16 cellular contexts compared by ENCODE assay signal in the genomic region with DNA sequence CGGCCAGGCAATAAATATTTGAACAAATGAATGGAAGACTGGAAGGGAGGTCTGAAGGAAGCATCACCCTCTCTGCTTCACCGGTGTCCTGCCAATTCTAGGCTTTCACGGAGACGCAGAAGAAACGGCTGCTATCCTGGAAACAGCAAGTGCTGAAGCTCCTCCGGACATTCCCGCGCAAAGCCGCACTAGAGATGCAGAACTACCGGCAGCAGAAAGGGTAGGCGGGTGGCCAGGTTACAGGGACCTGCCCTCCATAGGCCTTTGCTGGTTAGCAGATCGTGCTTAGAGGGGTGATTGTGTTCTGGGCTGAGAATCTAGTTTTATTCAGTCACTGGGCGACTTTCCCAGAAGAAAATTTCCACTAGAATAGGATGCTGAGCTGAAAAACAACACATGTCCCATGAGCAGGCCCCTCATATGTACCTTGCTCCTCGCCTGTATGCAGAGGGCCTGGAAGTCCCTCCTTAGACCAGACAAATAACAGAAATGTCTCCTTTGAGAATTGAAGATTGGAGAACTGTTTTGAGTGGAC. TPM values are rescaled to one million over a fixed set of nuclear protein-coding genes. Genes with fewer than 3 reads are reported as not detected.
DNase-seq lines count a peak whose midpoint lies in the region; ATAC-seq and TF ChIP-seq lines count a peak whose summit lies in the region.
"Had no signal": no experiment of that assay in that cellular context is flagged by ENCODE, and none has a peak within 500 bp of the region (broad histone marks: within the 10 kb centered on the region; RNA-seq: fewer than 3 reads in every experiment).

No MANE protein-coding gene starts in this region.

- H4K91ac ChIP-seq in neuronal stem cell (ENCODE audit: low read depth, low read length, poor library complexity) = no peak overlapping the region

- TF ChIP-seq CTCF in endothelial cell (IDR thresholded peaks at IDR 0.05; ENCODE audit: unreplicated experiment) = no peak

- H3K27ac Mint-ChIP-seq in activated T-helper 1 cell treated with anti-CD3 and anti-CD28 coated beads, Interleukin-12 subunit alpha, Interleukin-12 subunit beta, Interleukin-2, Interleukin-4 antibody, amounts not matched to agents 30 ng/mL and 10 ng/mL and 1 ng/mL, durations not matched to agents 14 hours and 24 hours and 36 hours = peak overlapping the region; percentile 36
- H3K27ac Mint-ChIP-seq in endothelial cell (ENCODE audit: unreplicated experiment) = no peak overlapping the region

- H3K23ac ChIP-seq in neuronal stem cell (ENCODE audit: low read depth, low read length, poor library complexity) = no peak overlapping the region

- H3K9ac ChIP-seq in neuronal stem cell (ENCODE audit: low read depth, low read length, poor library complexity) = no peak overlapping the region
- H3K9ac ChIP-seq: KMS-11 had no signal

- peak; percentile 33 for ATAC-seq in aorta (ENCODE audit: low FRiP score)
- ATAC-seq in GM18909 (IDR thresholded peaks at IDR 0.05; ENCODE audit: poor library complexity, unreplicated experiment) = no peak
- ATAC-seq: Right ventricle myocardium inferior had no signal

- H3K9me3 ChIP-seq in neuronal stem cell (replicated peaks in 1 of 2; ENCODE audit: control insufficient read depth in 2 of 2, insufficient read depth in 1 of 2, low read depth in 1 of 2, low read length in 2 of 2) = no peaks in the 10 kb centered on the region
- H3K9me3 ChIP-seq in aorta (ENCODE audit: control insufficient read depth, low read length) = no peaks in the 10 kb centered on the region

- no CpG with 5 or more reads among the region's 14 CpGs for WGBS in neuronal stem cell (ENCODE audit: extremely low coverage in 2 of 2, insufficient read length in 2 of 2, insufficient replicate concordance in 1 of 2), 2 donors
- WGBS in aorta, 2 donors = 91 to 93% methylated on average over 14 of the region's 14 CpGs

- H2AK5ac ChIP-seq in neuronal stem cell (ENCODE audit: low read depth, low read length) = no peak overlapping the region

- peaks cover 32% of the 10 kb centered on the region for H3K36me3 Mint-ChIP-seq in activated T-helper 1 cell treated with anti-CD3 and anti-CD28 coated beads, Interleukin-12 subunit alpha, Interleukin-12 subunit beta, Interleukin-2, Interleukin-4 antibody, amounts not matched to agents 30 ng/mL and 10 ng/mL and 1 ng/mL, durations not matched to agents 14 hours and 24 hours and 36 hours (ENCODE audit: low read depth)
- H3K36me3 Mint-ChIP-seq in endothelial cell (ENCODE audit: low read depth, unreplicated experiment) = peaks cover 65% of the 10 kb centered on the region

- H3K9me3 Mint-ChIP-seq in activated T-helper 1 cell treated with anti-CD3 and anti-CD28 coated beads, Interleukin-12 subunit alpha, Interleukin-12 subunit beta, Interleukin-2, Interleukin-4 antibody, amounts not matched to agents 30 ng/mL and 10 ng/mL and 1 ng/mL, durations not matched to agents 14 hours and 24 hours and 36 hours = no peaks in the 10 kb centered on the region
- H3K9me3 Mint-ChIP-seq in endothelial cell (ENCODE audit: unreplicated experiment) = no peaks in the 10 kb centered on the region
- H3K9me3 Mint-ChIP-seq: CD4-positive, CD25-positive, alpha-beta regulatory T cell had no signal

- H3K27me3 Mint-ChIP-seq in activated T-helper 1 cell treated with anti-CD3 and anti-CD28 coated beads, Interleukin-12 subunit alpha, Interleukin-12 subunit beta, Interleukin-2, Interleukin-4 antibody, amounts not matched to agents 30 ng/mL and 10 ng/mL and 1 ng/mL, durations not matched to agents 14 hours and 24 hours and 36 hours (ENCODE audit: insufficient read depth) = no peaks in the 10 kb centered on the region
- H3K27me3 Mint-ChIP-seq in endothelial cell (ENCODE audit: unreplicated experiment) = peaks cover 21% of the 10 kb centered on the region
- H3K27me3 Mint-ChIP-seq: CD4-positive, CD25-positive, alpha-beta regulatory T cell had no signal

- H3K27ac ChIP-seq in neuronal stem cell (replicated peaks; ENCODE audit: low read length) (no peak overlapping the region), aorta (ENCODE audit: low read depth in 1 of 2, low read length in 2 of 2) (no peak overlapping the region)
- H3K27ac ChIP-seq: KMS-11 had no signal

- H3K4me3 ChIP-seq in neuronal stem cell (ENCODE audit: low read length in 2 of 2) (no peak overlapping the region), aorta (ENCODE audit: low read length in 2 of 2) (no peak overlapping the region)

- H3K14ac ChIP-seq in neuronal stem cell (ENCODE audit: low read length) = no peak overlapping the region

- intact Hi-C loops in activated T-helper 1 cell treated with anti-CD3 and anti-CD28 coated beads, Interleukin-12 subunit alpha, Interleukin-12 subunit beta, Interleukin-2, Interleukin-4 antibody, amounts not matched to agents 30 ng/mL and 10 ng/mL and 1 ng/mL, durations not matched to agents 14 hours and 24 hours and 36 hours (cut with micrococcal nuclease) = no loop called here
- intact Hi-C loops in aorta (cut with DNase I) = no loop called here

- H3K27me3 ChIP-seq in neuronal stem cell (ENCODE audit: control insufficient read depth in 3 of 3, insufficient read depth in 3 of 3, low read depth in 1 of 3, low read length in 3 of 3) (no peaks in the 10 kb centered on the region), aorta (ENCODE audit: control insufficient read depth in 1 of 2, insufficient read depth in 2 of 2, low read length in 1 of 2) (no peaks in the 10 kb centered on the region)

- H3K4me3 Mint-ChIP-seq in activated T-helper 1 cell treated with anti-CD3 and anti-CD28 coated beads, Interleukin-12 subunit alpha, Interleukin-12 subunit beta, Interleukin-2, Interleukin-4 antibody, amounts not matched to agents 30 ng/mL and 10 ng/mL and 1 ng/mL, durations not matched to agents 14 hours and 24 hours and 36 hours = no peak overlapping the region
- peak overlapping the region; percentile 28 for H3K4me3 Mint-ChIP-seq in endothelial cell (ENCODE audit: unreplicated experiment)
- H3K4me3 Mint-ChIP-seq: CD4-positive, CD25-positive, alpha-beta regulatory T cell had no signal

- no peak overlapping the region for H4K8ac ChIP-seq in neuronal stem cell (ENCODE audit: low read depth, low read length)

- H3K4me1 ChIP-seq in neuronal stem cell (ENCODE audit: control insufficient read depth in 2 of 2, insufficient read depth in 1 of 2, low read depth in 1 of 2, low read length in 2 of 2) (no peaks in the 10 kb centered on the region), aorta (ENCODE audit: control insufficient read depth in 1 of 2, insufficient read depth in 2 of 2, low read length in 2 of 2) (no peaks in the 10 kb centered on the region)

- H3K4me1 Mint-ChIP-seq in activated T-helper 1 cell treated with anti-CD3 and anti-CD28 coated beads, Interleukin-12 subunit alpha, Interleukin-12 subunit beta, Interleukin-2, Interleukin-4 antibody, amounts not matched to agents 30 ng/mL and 10 ng/mL and 1 ng/mL, durations not matched to agents 14 hours and 24 hours and 36 hours (ENCODE audit: low read depth) = no peaks in the 10 kb centered on the region
- no peaks in the 10 kb centered on the region for H3K4me1 Mint-ChIP-seq in endothelial cell (ENCODE audit: unreplicated experiment)

- no peak overlapping the region for H3K4ac ChIP-seq in neuronal stem cell (ENCODE audit: low read length)

- H3K18ac ChIP-seq in neuronal stem cell (ENCODE audit: low read length) = no peak overlapping the region

- H2BK15ac ChIP-seq in neuronal stem cell (ENCODE audit: low read length) = no peak overlapping the region

- no peak for DNase-seq in activated T-helper 1 cell treated with anti-CD3 and anti-CD28 coated beads, Interleukin-12 subunit alpha, Interleukin-12 subunit beta, Interleukin-2, Interleukin-4 antibody, amounts not matched to agents 30 ng/mL and 10 ng/mL and 1 ng/mL, durations not matched to agents 14 hours and 24 hours and 36 hours (ENCODE audit: low spot score)
- DNase-seq in endothelial cell (ENCODE audit: low spot score) (no peak), neuronal stem cell (ENCODE audit: low spot score) (no peak), aorta (no peak), DMS153 treated with DMSO at 0.1 percent for 48 hours (lab: John Stamatoyannopoulos, UW; ENCODE audit: unreplicated experiment) (no peak), AG08395 (ENCODE audit: low spot score) (no peak)
- DNase-seq: AML-193; CD4-positive, CD25-positive, alpha-beta regulatory T cell; DMS53; NCI-H1092 treated with DMSO at 0.1 percent for 48 hours; NCI-H1694; NCI-H2227 treated with DMSO at 0.1 percent for 48 hours; NCI-H524 had no signal

- no peak overlapping the region for H2BK12ac ChIP-seq in neuronal stem cell (ENCODE audit: low read length)

- no peaks in the 10 kb centered on the region for H3K79me1 ChIP-seq in neuronal stem cell (ENCODE audit: low read depth, low read length)

- H3K36me3 ChIP-seq in neuronal stem cell (replicated peaks in 1 of 2; ENCODE audit: control insufficient read depth in 2 of 2, insufficient read depth in 2 of 2, low read length in 2 of 2) (peaks cover 82 to 100% of the 10 kb centered on the region in 2 donors), aorta (ENCODE audit: control insufficient read depth in 1 of 2, insufficient read depth in 2 of 2, low read length in 1 of 2) (peaks cover 2 to 25% of the 10 kb centered on the region in 2 donors)

- no peak overlapping the region for H2BK120ac ChIP-seq in neuronal stem cell (ENCODE audit: low read depth, low read length)

- H2BK5ac ChIP-seq in neuronal stem cell (ENCODE audit: low read length) = peak overlapping the region; percentile 39

- H2AFZ ChIP-seq in neuronal stem cell (ENCODE audit: low read length) = no peak overlapping the region

- H3K4me2 ChIP-seq in neuronal stem cell (ENCODE audit: insufficient read depth, low read length, poor library complexity, severe bottlenecking) = no peak overlapping the region
- H3K4me2 ChIP-seq: KMS-11 had no signal

RNA-seq across cellular contexts. Expression of gene PAF1, which starts 11.0 kb away (rescaled TPM):
- total RNA-seq in activated T-helper 1 cell treated with anti-CD3 and anti-CD28 coated beads, Interleukin-12 subunit alpha, Interleukin-12 subunit beta, Interleukin-2, Interleukin-4 antibody, amounts not matched to agents 30 ng/mL and 10 ng/mL and 1 ng/mL, durations not matched to agents 14 hours and 24 hours and 36 hours = 54.8 and 57.3 TPM in 2 replicates
- 31.7 TPM for total RNA-seq in endothelial cell (ENCODE audit: unreplicated experiment)
- 29.8 TPM for polyA plus RNA-seq in neuronal stem cell (2013, experiment 1 of 2)
- 30.0 TPM for polyA plus RNA-seq in neuronal stem cell (2013, experiment 2 of 2)
- 10 to 100 TPM; 33.9 to 34.5 TPM for total RNA-seq in aorta
- 10 to 100 TPM; 27.7 to 43.8 TPM for polyA plus RNA-seq in aorta

RNA-seq across cellular contexts. Expression of gene MED29, which starts 11.2 kb away (rescaled TPM):
- 37.5 and 45.8 TPM in 2 replicates for total RNA-seq in activated T-helper 1 cell treated with anti-CD3 and anti-CD28 coated beads, Interleukin-12 subunit alpha, Interleukin-12 subunit beta, Interleukin-2, Interleukin-4 antibody, amounts not matched to agents 30 ng/mL and 10 ng/mL and 1 ng/mL, durations not matched to agents 14 hours and 24 hours and 36 hours
- 32.4 TPM for total RNA-seq in endothelial cell (ENCODE audit: unreplicated experiment)
- polyA plus RNA-seq in neuronal stem cell (2013, experiment 1 of 2) = 34.2 TPM
- 32.9 TPM for polyA plus RNA-seq in neuronal stem cell (2013, experiment 2 of 2)
- total RNA-seq in aorta = 10 to 100 TPM; 28.9 to 35.1 TPM
- polyA plus RNA-seq in aorta = 10 to 100 TPM; 26.0 to 29.7 TPM

RNA-seq across cellular contexts. Expression of gene ZFP36, which starts 26.7 kb away (rescaled TPM):
- 31.2 and 32.0 TPM in 2 replicates for total RNA-seq in activated T-helper 1 cell treated with anti-CD3 and anti-CD28 coated beads, Interleukin-12 subunit alpha, Interleukin-12 subunit beta, Interleukin-2, Interleukin-4 antibody, amounts not matched to agents 30 ng/mL and 10 ng/mL and 1 ng/mL, durations not matched to agents 14 hours and 24 hours and 36 hours
- total RNA-seq in endothelial cell (ENCODE audit: unreplicated experiment) (10.2 TPM), aorta (100 to 1,000 TPM; 205 to 955 TPM)
- polyA plus RNA-seq in neuronal stem cell (2013, experiment 1 of 2) = 6.0 TPM
- polyA plus RNA-seq in neuronal stem cell (2013, experiment 2 of 2) = 6.1 TPM
- 100 to 1,000 TPM; 124 to 360 TPM for polyA plus RNA-seq in aorta

RNA-seq across cellular contexts. Expression of gene PLEKHG2, which starts 32.5 kb away (rescaled TPM):
- total RNA-seq in activated T-helper 1 cell treated with anti-CD3 and anti-CD28 coated beads, Interleukin-12 subunit alpha, Interleukin-12 subunit beta, Interleukin-2, Interleukin-4 antibody, amounts not matched to agents 30 ng/mL and 10 ng/mL and 1 ng/mL, durations not matched to agents 14 hours and 24 hours and 36 hours = 43.9 and 47.3 TPM in 2 replicates
- total RNA-seq in endothelial cell (ENCODE audit: unreplicated experiment) (172 TPM), aorta (10 to 100 TPM; 86.4 to 98.1 TPM)
- polyA plus RNA-seq in neuronal stem cell (2013, experiment 1 of 2) = 33.5 TPM
- polyA plus RNA-seq in neuronal stem cell (2013, experiment 2 of 2) = 33.9 TPM
- polyA plus RNA-seq in aorta = 10 to 100 TPM; 15.3 to 74.4 TPM

RNA-seq across cellular contexts. Expression of gene SAMD4B, which starts 37.7 kb away (rescaled TPM):
- 71.3 and 71.8 TPM in 2 replicates for total RNA-seq in activated T-helper 1 cell treated with anti-CD3 and anti-CD28 coated beads, Interleukin-12 subunit alpha, Interleukin-12 subunit beta, Interleukin-2, Interleukin-4 antibody, amounts not matched to agents 30 ng/mL and 10 ng/mL and 1 ng/mL, durations not matched to agents 14 hours and 24 hours and 36 hours
- 127 TPM for total RNA-seq in endothelial cell (ENCODE audit: unreplicated experiment)
- polyA plus RNA-seq in neuronal stem cell (2013, experiment 1 of 2) = 135 TPM
- polyA plus RNA-seq in neuronal stem cell (2013, experiment 2 of 2) = 135 TPM
- total RNA-seq in aorta = 100 to 1,000 TPM; 101 to 120 TPM
- polyA plus RNA-seq in aorta = 100 to 1,000 TPM in 1 of 2 donors, 10 to 100 TPM in 1; 33.6 to 109 TPM
